Comparison of ENCODE assay signal across 1 cellular context in genomic region chrX:23667239-23668177, GRCh38.
A peak's percentile ranks its signal among the peaks of the same experiment; 100 is the strongest.
TF ChIP-seq lines count a peak whose summit lies in the region.

Gene PRDX4 (plus strand): TSS chrX:23667493. CDS start chrX:23667571, 78 bp downstream.

TF ChIP-seq in GM12878, 131 proteins besides CTCF, POLR2A, EP300 and RAD21 (continued from another document):
- TF ChIP-seq MLLT1 (IDR thresholded peaks at IDR 0.05), result 0 out of 2 replicates have a peak, but pooled peaks have one; percentile 37
- peak; percentile 56; the same call in 1 of the 2 replicates for TF ChIP-seq BRCA1 (IDR thresholded peaks at IDR 0.05; ENCODE audit: low read depth, low read length)
- peak; percentile 63; the same call in 1 of the 2 replicates for TF ChIP-seq SMARCA5 (IDR thresholded peaks at IDR 0.05)
- TF ChIP-seq CHD2 (IDR thresholded peaks at IDR 0.05; ENCODE audit: borderline replicate concordance, low read depth, low read length), result peak; percentile 92
- no peak for TF ChIP-seq ZZZ3 (IDR thresholded peaks at IDR 0.05; ENCODE audit: control insufficient read depth, insufficient read length, low read depth)
- no peak for TF ChIP-seq FOXK2 (IDR thresholded peaks at IDR 0.05)
- TF ChIP-seq SUZ12 (IDR thresholded peaks at IDR 0.05; ENCODE audit: unreplicated experiment), result no peak
- peak; percentile 58 for TF ChIP-seq MYC (IDR thresholded peaks at IDR 0.05; ENCODE audit: insufficient read depth, insufficient read length, insufficient replicate concordance, low read length, severe bottlenecking)
